Comparison of ENCODE assay signal across 18 cellular contexts in genomic region chr20:3669710-3670367, GRCh38. TPM values are rescaled to one million over a fixed set of nuclear protein-coding genes. Genes with fewer than 3 reads are reported as not detected.
DNase-seq lines count a peak whose midpoint lies in the region; ATAC-seq and TF ChIP-seq lines count a peak whose summit lies in the region.
"Had no signal": no experiment of that assay in that cellular context is flagged by ENCODE, and none has a peak within 500 bp of the region (broad histone marks: within the 10 kb centered on the region; RNA-seq: fewer than 3 reads in every experiment).

No MANE protein-coding gene starts in this region.

- H3K36me3 Mint-ChIP-seq in H9 (ENCODE audit: insufficient read depth in 1 of 3, low read depth in 3 of 3) (0 out of 7 replicates have a peak, but pooled peaks cover 0 to 3% (median 0%) of the 10 kb centered on the region in 3 experiments), nephron progenitor cell (ENCODE audit: low read depth) (no peaks in the 10 kb centered on the region)
- H3K36me3 Mint-ChIP-seq in stimulated activated effector memory CD8-positive, alpha-beta T cell treated with anti-CD3 and anti-CD28 coated beads, Interleukin-12 subunit alpha, Interleukin-12 subunit beta, amount 100 ng/mL, for 72 hours: peaks cover 6% of the 10 kb centered on the region
- H3K36me3 Mint-ChIP-seq: IgD-negative memory B cell had no signal

- no peak overlapping the region for H3K27ac ChIP-seq in H9 (ENCODE audit: insufficient read length, low read depth, low read length)

- H3K23me2 ChIP-seq in H9 (ENCODE audit: insufficient read length, low read depth, low read length, poor library complexity, severe bottlenecking): no peaks in the 10 kb centered on the region

- peak; percentile 29 for ATAC-seq in left ventricle myocardium superior
- no peak for ATAC-seq in stimulated activated effector memory CD8-positive, alpha-beta T cell treated with anti-CD3 and anti-CD28 coated beads, Interleukin-12 subunit alpha, Interleukin-12 subunit beta, amount 100 ng/mL, for 72 hours
- ATAC-seq in GM21786 (IDR thresholded peaks at IDR 0.05; ENCODE audit: unreplicated experiment): no peak
- no peak for ATAC-seq in HG02763 (IDR thresholded peaks at IDR 0.05; ENCODE audit: unreplicated experiment)

- DNase-seq in left ventricle myocardium superior (peak; percentile 14), cardiac septum (ENCODE audit: low spot score) (no peak), H9 (no peak), nephron progenitor cell (no peak)
- no peak for DNase-seq in stimulated activated effector memory CD8-positive, alpha-beta T cell treated with anti-CD3 and anti-CD28 coated beads, Interleukin-12 subunit alpha, Interleukin-12 subunit beta, amount 100 ng/mL, for 72 hours (ENCODE audit: low spot score in 2 of 2)
- no peak for DNase-seq in activated T-cell treated with anti-CD3 and anti-CD28 coated beads, Interleukin-2, amount 50 U/mL, for 1 hour
- DNase-seq: ACHN; Karpas-422; MM.1S; NCI-H2081; NCI-H446 treated with DMSO at 0.1 percent for 48 hours; NK-92 treated with Interleukin-12 subunit alpha and Interleukin-12 subunit beta, amount 100 ng/mL, for 24 hours; SIG-M5 had no signal

- peak overlapping the region in 2 of 3 experiments; percentile 34 to 76; a peak in 1 of 7 replicates for H3K27ac Mint-ChIP-seq in H9
- peak overlapping the region; percentile 26 for H3K27ac Mint-ChIP-seq in nephron progenitor cell
- peak overlapping the region; percentile 33 for H3K27ac Mint-ChIP-seq in stimulated activated effector memory CD8-positive, alpha-beta T cell treated with anti-CD3 and anti-CD28 coated beads, Interleukin-12 subunit alpha, Interleukin-12 subunit beta, amount 100 ng/mL, for 72 hours
- H3K27ac Mint-ChIP-seq: CD14-positive monocyte, IgD-negative memory B cell had no signal

- no peaks in the 10 kb centered on the region for H3K79me2 ChIP-seq in H9 (ENCODE audit: insufficient read depth, low read length)

- H3K23ac ChIP-seq in H9 (ENCODE audit: insufficient read length, low read depth, low read length): no peak overlapping the region

- H3T11ph ChIP-seq in H9 (ENCODE audit: low read length): no peak overlapping the region

- no peak overlapping the region for H2AK5ac ChIP-seq in H9 (ENCODE audit: insufficient read length, low read length)

- no peaks in the 10 kb centered on the region for H3K9me3 ChIP-seq in H9 (ENCODE audit: control insufficient read depth, low read depth, low read length)
- H3K9me3 ChIP-seq: HAP-1 had no signal

- no peak overlapping the region for H2BK20ac ChIP-seq in H9 (ENCODE audit: low read depth, low read length, poor library complexity, severe bottlenecking)

- no peak overlapping the region for H4K5ac ChIP-seq in H9 (ENCODE audit: insufficient read length, low read depth, low read length)

- H3K79me1 ChIP-seq in H9 (ENCODE audit: insufficient read depth, low read depth, low read length, poor library complexity, severe bottlenecking): no peaks in the 10 kb centered on the region

- intact Hi-C loops in left ventricle myocardium superior (cut with micrococcal nuclease) (no loop called here), cardiac septum (cut with DNase I) (loop anchor here (10.0 kb wide), 1 partner anchor 175 kb away; the partner anchor contains the start of gene MAVS)

- H4K91ac ChIP-seq in H9 (ENCODE audit: insufficient read length, low read depth, low read length): no peak overlapping the region

- H2BK15ac ChIP-seq in H9 (ENCODE audit: low read depth, low read length): no peak overlapping the region

- H3K27me3 Mint-ChIP-seq in H9 (ENCODE audit: low read depth) (peaks cover 23% of the 10 kb centered on the region), nephron progenitor cell (ENCODE audit: low read depth, poor library complexity) (peaks cover 48% of the 10 kb centered on the region)

- H2BK5ac ChIP-seq in H9 (ENCODE audit: insufficient read length, low read length): no peak overlapping the region

- H3K27me3 ChIP-seq in H9 (ENCODE audit: insufficient read depth, low read length): 0 out of 2 replicates have a peak, but pooled peaks cover 2% of the 10 kb centered on the region

- H3K18ac ChIP-seq in H9 (ENCODE audit: insufficient read length, low read depth, low read length): no peak overlapping the region

- no peak overlapping the region for H4K8ac ChIP-seq in H9 (replicated peaks; ENCODE audit: insufficient read length, low read depth, low read length)

- no peak overlapping the region for H3K4ac ChIP-seq in H9 (ENCODE audit: low read depth, low read length)

- no peak overlapping the region for H3K4me2 ChIP-seq in H9 (ENCODE audit: insufficient read depth, insufficient read length, low read length)

- H3K4me1 Mint-ChIP-seq in H9: peaks cover 12 to 22% of the 10 kb centered on the region in 2 experiments
- peaks cover 38% of the 10 kb centered on the region for H3K4me1 Mint-ChIP-seq in nephron progenitor cell
- peaks cover 35% of the 10 kb centered on the region for H3K4me1 Mint-ChIP-seq in stimulated activated effector memory CD8-positive, alpha-beta T cell treated with anti-CD3 and anti-CD28 coated beads, Interleukin-12 subunit alpha, Interleukin-12 subunit beta, amount 100 ng/mL, for 72 hours

- H2BK120ac ChIP-seq in H9 (ENCODE audit: low read depth, low read length, poor library complexity, severe bottlenecking): no peak overlapping the region

- TF ChIP-seq CTCF in H9 (conservative IDR thresholded peaks at IDR 0.05) (no peak), nephron progenitor cell (IDR thresholded peaks at IDR 0.05) (no peak)

- no peaks in the 10 kb centered on the region for H4K20me1 ChIP-seq in H9 (ENCODE audit: control insufficient read depth, insufficient read depth, insufficient read length)

- H3K56ac ChIP-seq in H9 (ENCODE audit: insufficient read length, low read depth, low read length): no peak overlapping the region

- no peak overlapping the region; the same call in 1 of the 2 replicates for H3K14ac ChIP-seq in H9 (ENCODE audit: insufficient read depth, low read length)

- H3K4me3 Mint-ChIP-seq in H9 (no peak overlapping the region; a peak in 1 of 5 replicates), nephron progenitor cell (no peak overlapping the region)
- H3K4me3 Mint-ChIP-seq in stimulated activated effector memory CD8-positive, alpha-beta T cell treated with anti-CD3 and anti-CD28 coated beads, Interleukin-12 subunit alpha, Interleukin-12 subunit beta, amount 100 ng/mL, for 72 hours: no peak overlapping the region
- H3K4me3 Mint-ChIP-seq: IgD-negative memory B cell had no signal

- no peak overlapping the region for H3K9ac ChIP-seq in H9 (ENCODE audit: extremely low read depth, insufficient read length, low read length)

- no CpG with 5 or more reads among the region's 13 CpGs for WGBS in H9 (ENCODE audit: extremely low coverage, insufficient read length, low lambda C conversion rate)

- H3K9me3 Mint-ChIP-seq in H9 (peaks cover 0 to 4% of the 10 kb centered on the region in 2 experiments; a peak in 1 of 5 replicates), nephron progenitor cell (no peaks in the 10 kb centered on the region)
- H3K9me3 Mint-ChIP-seq in stimulated activated effector memory CD8-positive, alpha-beta T cell treated with anti-CD3 and anti-CD28 coated beads, Interleukin-12 subunit alpha, Interleukin-12 subunit beta, amount 100 ng/mL, for 72 hours: no peaks in the 10 kb centered on the region
- H3K9me3 Mint-ChIP-seq: IgD-negative memory B cell had no signal

- no peak overlapping the region for H2BK12ac ChIP-seq in H9 (ENCODE audit: insufficient read length, low read depth, low read length)

- no peaks in the 10 kb centered on the region for H3K4me1 ChIP-seq in H9 (ENCODE audit: insufficient read depth, low read length)
- H3K4me1 ChIP-seq: HAP-1 had no signal

- H2AFZ ChIP-seq in H9 (ENCODE audit: low read length): no peak overlapping the region

RNA-seq across cellular contexts. Expression of gene GFRA4, which starts 6.6 kb away (rescaled TPM):
- not detected for total RNA-seq in left ventricle myocardium superior
- not detected for total RNA-seq in cardiac septum
- total RNA-seq in H9 (2021): not detected in 2 replicates

RNA-seq across cellular contexts. Expression of gene ADAM33, which starts 12.0 kb away (rescaled TPM):
- 12.2 TPM for total RNA-seq in left ventricle myocardium superior
- 3.0 TPM for total RNA-seq in cardiac septum
- 4.0 and 4.4 TPM in 2 replicates for total RNA-seq in H9 (2021)

RNA-seq across cellular contexts. Expression of gene SIGLEC1, which starts 42.6 kb away (rescaled TPM):
- total RNA-seq in left ventricle myocardium superior (7.1 TPM), cardiac septum (2.4 TPM), H9 (2021) (not detected in 2 replicates)
